In the genomic region with DNA sequence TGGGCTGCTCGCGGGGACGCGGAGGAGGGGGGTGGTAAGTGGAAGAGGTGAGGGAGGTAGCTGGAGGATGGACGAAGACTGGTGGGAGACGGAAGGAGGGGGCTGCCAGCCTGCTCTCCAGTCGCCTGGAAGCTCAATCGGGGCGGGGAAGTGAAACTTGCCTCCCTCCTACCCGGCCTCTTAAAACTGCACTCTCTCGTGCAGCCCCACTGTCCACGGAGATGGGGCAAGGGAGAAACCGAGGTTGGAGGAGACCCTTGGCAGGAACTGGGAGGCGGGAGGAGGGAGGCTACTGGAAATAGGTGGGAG, we compare ENCODE assay signal across 9 cellular contexts. TPM values are rescaled to one million over a fixed set of nuclear protein-coding genes. Genes with fewer than 3 reads are reported as not detected.
DNase-seq lines count a peak whose midpoint lies in the region; ATAC-seq, FAIRE-seq and TF ChIP-seq lines count a peak whose summit lies in the region.
"Had no signal": no experiment of that assay in that cellular context is flagged by ENCODE, and none has a peak within 500 bp of the region (broad histone marks: within the 10 kb centered on the region; RNA-seq: fewer than 3 reads in every experiment).

No MANE protein-coding gene starts in this region.

- H3K4me3 ChIP-seq in astrocyte (ENCODE audit: insufficient read depth, low read depth, low read length), result peak overlapping the region; percentile 94
- H3K4me3 ChIP-seq in left lung, result peak overlapping the region; percentile 41 to 53

- peaks cover 6% of the 10 kb centered on the region for H3K36me3 ChIP-seq in astrocyte (ENCODE audit: insufficient read depth, low read length)
- H3K36me3 ChIP-seq in left lung, result no peaks in the 10 kb centered on the region

- intact Hi-C loops in Right ventricle myocardium inferior (cut with DNase I) (loop anchor here (1.0 to 10.0 kb wide), 4 partner anchors 45 to 293 kb away; no protein-coding TSS in a partner anchor), cardiac septum (cut with DNase I) (loop anchor here (5.0 to 10.0 kb wide), 4 partner anchors 65 to 393 kb away; no protein-coding TSS in a partner anchor), left lung (cut with DNase I) (no loop called here)

- H3K27ac Mint-ChIP-seq in astrocyte (ENCODE audit: unreplicated experiment), result peak overlapping the region; percentile 91
- H3K27ac Mint-ChIP-seq: activated naive CD8-positive, alpha-beta T cell had no signal

- H3K4me1 Mint-ChIP-seq in astrocyte (ENCODE audit: low read depth, unreplicated experiment), result peaks cover 31% of the 10 kb centered on the region

- peaks cover 11% of the 10 kb centered on the region for H3K36me3 Mint-ChIP-seq in astrocyte (ENCODE audit: low read depth, unreplicated experiment)
- H3K36me3 Mint-ChIP-seq: activated naive CD8-positive, alpha-beta T cell had no signal

- TF ChIP-seq CTCF in astrocyte (IDR thresholded peaks at IDR 0.05; ENCODE audit: insufficient read depth, low read depth, low read length) (no peak), left lung (IDR thresholded peaks at IDR 0.05) (no peak)

- peak overlapping the region; percentile 100 for H3K4me3 Mint-ChIP-seq in astrocyte (ENCODE audit: unreplicated experiment)
- H3K4me3 Mint-ChIP-seq: activated naive CD8-positive, alpha-beta T cell had no signal

- H3K79me2 ChIP-seq in astrocyte (ENCODE audit: insufficient read depth, low read length), result peaks cover 48% of the 10 kb centered on the region

- peaks cover 3% of the 10 kb centered on the region for H3K9me3 Mint-ChIP-seq in astrocyte (ENCODE audit: unreplicated experiment)

- H4K20me1 ChIP-seq in astrocyte (ENCODE audit: insufficient read depth, low read length), result peaks cover 34% of the 10 kb centered on the region

- DNase-seq in Right ventricle myocardium inferior (ENCODE audit: missing footprints), result no peak
- DNase-seq in cardiac septum (ENCODE audit: low spot score), result no peak
- DNase-seq in astrocyte (ENCODE audit: low read depth), result peak; percentile 54
- no peak for DNase-seq in left lung
- DNase-seq in activated effector memory CD4-positive, alpha-beta T cell treated with anti-CD3 and anti-CD28 coated beads, Interleukin-2, amount 50 U/mL, for 16 hours, result no peak

- H3K27ac ChIP-seq in astrocyte (ENCODE audit: low read depth, low read length) (peak overlapping the region; percentile 88), left lung (peak overlapping the region in 1 of 2 donors; percentile 41)

- no peak for FAIRE-seq in astrocyte (lab: Jason Lieb, UNC)

- peak overlapping the region; percentile 72 for H2AFZ ChIP-seq in astrocyte (ENCODE audit: low read depth, low read length)

- ATAC-seq in Right ventricle myocardium inferior, result peak; percentile 1
- ATAC-seq in left lung, result peak; percentile 1
- no peak for ATAC-seq in GM21367 (IDR thresholded peaks at IDR 0.05; ENCODE audit: unreplicated experiment)
- no peak for ATAC-seq in GM18870 (IDR thresholded peaks at IDR 0.05; ENCODE audit: unreplicated experiment)
- ATAC-seq in GM19467 (IDR thresholded peaks at IDR 0.05; ENCODE audit: unreplicated experiment), result no peak

- H3K4me2 ChIP-seq in astrocyte (ENCODE audit: low read length), result peak overlapping the region; percentile 99

- H3K27me3 ChIP-seq in astrocyte (ENCODE audit: insufficient read depth, low read length) (peaks cover 14% of the 10 kb centered on the region), left lung (peaks cover 46 to 97% of the 10 kb centered on the region in 2 donors)

- H3K4me1 ChIP-seq in astrocyte (ENCODE audit: insufficient read depth, low read length) (peaks cover 66% of the 10 kb centered on the region), left lung (peaks cover 11 to 12% of the 10 kb centered on the region in 2 donors)

- H3K9me3 ChIP-seq in astrocyte (ENCODE audit: insufficient read depth, low read depth, low read length), result no peaks in the 10 kb centered on the region
- H3K9me3 ChIP-seq in left lung, result no peaks in the 10 kb centered on the region

- H3K27me3 Mint-ChIP-seq in astrocyte (ENCODE audit: low read depth, unreplicated experiment), result peaks cover 15% of the 10 kb centered on the region

- peak overlapping the region; percentile 96 for H3K9ac ChIP-seq in astrocyte (ENCODE audit: low read length)

RNA-seq across cellular contexts. Expression of a gene that starts 1.1 kb away (rescaled TPM):
- total RNA-seq in Right ventricle myocardium inferior (13.8 TPM), cardiac septum (24.0 TPM), astrocyte (33.8 and 37.7 TPM in 2 replicates), left lung (1 to 10 TPM; 6.6 to 9.6 TPM)

Comparison
In these comparisons a context has a peak if more than half of its experiments do, and no peak if none do; other contexts are left out.
1. ATAC-seq: peak in Right ventricle myocardium inferior (single experiment) and left lung (single experiment); none in GM21367 (single experiment), GM18870 (single experiment) and GM19467 (single experiment).
2. intact Hi-C loops: an anchor here in Right ventricle myocardium inferior (1.0 to 10.0 kb wide) and cardiac septum (5.0 to 10.0 kb wide); none called in left lung.